6 cellular contexts compared by ENCODE assay signal in the genomic region with DNA sequence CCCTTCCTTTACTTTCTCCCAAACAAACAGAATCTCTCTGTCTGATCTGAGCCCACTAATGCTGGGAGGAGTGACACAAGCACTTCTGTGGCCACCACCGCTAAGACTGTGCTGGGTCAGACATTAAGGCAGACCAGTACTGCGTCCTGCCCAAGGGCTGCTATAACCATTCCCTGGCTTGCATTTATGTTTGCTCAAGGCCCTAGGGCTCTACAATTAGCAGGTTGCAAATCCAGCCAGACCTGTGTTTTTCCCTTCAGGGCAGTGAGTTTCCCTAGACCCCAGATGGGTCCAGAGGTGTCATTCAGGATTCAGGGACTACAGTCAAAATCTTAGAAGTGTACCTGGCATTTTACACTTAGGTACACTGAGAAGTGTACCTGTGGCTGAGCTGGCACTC.
"Had no signal": no experiment of that assay in that cellular context is flagged by ENCODE, and none has a peak within 500 bp of the region (broad histone marks: within the 10 kb centered on the region; RNA-seq: fewer than 3 reads in every experiment).

No MANE protein-coding gene starts in this region.

- DNase-seq: GM23248, GOT3, H7, H9, HCEC 1CT, HFFc6 had no signal
